In genomic region chr4:18813055-18813454, GRCh38 we compare ENCODE assay signal across 33 cellular contexts.
"Had no signal": no experiment of that assay in that cellular context is flagged by ENCODE, and none has a peak within 500 bp of the region (broad histone marks: within the 10 kb centered on the region; RNA-seq: fewer than 3 reads in every experiment).

No MANE protein-coding gene starts in this region.

- H3K9me3 ChIP-seq: ascending aorta, esophagus muscularis mucosa, gastroesophageal sphincter had no signal

- H3K4me3 ChIP-seq: ascending aorta, coronary artery, dorsolateral prefrontal cortex, esophagus muscularis mucosa, gastroesophageal sphincter had no signal

- DNase-seq: activated B cell treated with CpG ODN at 0.5 μM for 24 hours; activated CD4-positive, alpha-beta memory T cell treated with anti-CD3 and anti-CD28 coated beads, Interleukin-2, amount 10 ng/mL, durations not matched to agents 7 days and 5 days; activated CD4-positive, alpha-beta T cell treated with anti-CD3 and anti-CD28 coated beads for 36 hours; activated CD4-positive, alpha-beta T cell treated with anti-CD3 and anti-CD28 coated beads, Interleukin-2, amount 10 ng/mL, durations not matched to agents 24 days and 14 days; activated CD4-positive, alpha-beta T cell treated with anti-CD3 and anti-CD28 coated beads, Interleukin-2, amount 50 U/mL, for 4 hours; activated CD4-positive, CD25-positive, alpha-beta regulatory T cell treated with anti-CD3 and anti-CD28 coated beads, Interleukin-2, amount 50 U/mL, for 72 hours; activated CD8-positive, alpha-beta memory T cell treated with anti-CD3 and anti-CD28 coated beads, Interleukin-2, amount 50 U/mL, for 48 hours; activated gamma-delta T cell; activated naive CD4-positive, alpha-beta T cell; activated naive CD4-positive, alpha-beta T cell treated with anti-CD3 and anti-CD28 coated beads, Interleukin-2, amount 10 ng/mL, durations not matched to agents 7 days and 5 days; activated naive CD8-positive, alpha-beta T cell treated with anti-CD3 and anti-CD28 coated beads, Interleukin-2, amount 10 ng/mL, durations not matched to agents 7 days and 5 days; activated T-cell treated with anti-CD3 and anti-CD28 coated beads for 4 hours; activated T-cell treated with anti-CD3 and anti-CD28 coated beads, Interleukin-2, amount 50 U/mL, for 24 hours; activated T-cell treated with anti-CD3 and anti-CD28 coated beads, Interleukin-2, amount 50 U/mL, for 72 hours; brain microvascular endothelial cell; dorsolateral prefrontal cortex; effector memory CD4-positive, alpha-beta T cell; endodermal cell; erythroblast; foreskin keratinocyte; T-helper 1 cell; T-helper 17 cell; T1000; WERI-Rb-1 had no signal

- H3K4me1 ChIP-seq: ascending aorta, esophagus muscularis mucosa, foreskin keratinocyte, gastroesophageal sphincter had no signal

- H3K36me3 Mint-ChIP-seq: activated naive CD4-positive, alpha-beta T cell treated with anti-CD3 and anti-CD28 coated beads, Interleukin-2, amount 10 ng/mL, durations not matched to agents 7 days and 5 days; activated naive CD4-positive, alpha-beta T cell treated with anti-CD3 and anti-CD28 coated beads, Interleukin-2, amount 50 U/mL, for 72 hours; activated naive CD8-positive, alpha-beta T cell treated with anti-CD3 and anti-CD28 coated beads, Interleukin-2, amount 10 ng/mL, durations not matched to agents 7 days and 5 days had no signal

- H3K4me1 Mint-ChIP-seq: activated B cell treated with CpG ODN at 0.5 μM for 24 hours; activated CD4-positive, alpha-beta memory T cell treated with anti-CD3 and anti-CD28 coated beads, Interleukin-2, amount 10 ng/mL, durations not matched to agents 7 days and 5 days; activated CD4-positive, alpha-beta T cell treated with anti-CD3 and anti-CD28 coated beads for 36 hours; activated CD4-positive, alpha-beta T cell treated with anti-CD3 and anti-CD28 coated beads, Interleukin-2, amount 10 ng/mL, durations not matched to agents 24 days and 14 days; activated naive CD4-positive, alpha-beta T cell treated with anti-CD3 and anti-CD28 coated beads, Interleukin-2, amount 10 ng/mL, durations not matched to agents 7 days and 5 days; activated naive CD8-positive, alpha-beta T cell treated with anti-CD3 and anti-CD28 coated beads, Interleukin-2, amount 10 ng/mL, durations not matched to agents 7 days and 5 days; central memory CD8-positive, alpha-beta T cell; endodermal cell; T-helper 17 cell had no signal

- H3K27ac ChIP-seq: ascending aorta, brain microvascular endothelial cell, coronary artery, dorsolateral prefrontal cortex, esophagus muscularis mucosa, foreskin keratinocyte, gastroesophageal sphincter, WERI-Rb-1 had no signal

- H3K36me3 ChIP-seq: ascending aorta, brain microvascular endothelial cell, esophagus muscularis mucosa, gastroesophageal sphincter, WERI-Rb-1 had no signal

- FAIRE-seq: bronchial epithelial cell had no signal

- H3K27me3 ChIP-seq: ascending aorta, brain microvascular endothelial cell, esophagus muscularis mucosa, foreskin keratinocyte, gastroesophageal sphincter had no signal

- H3K27me3 Mint-ChIP-seq: activated B cell treated with CpG ODN at 0.5 μM for 24 hours; activated CD4-positive, alpha-beta memory T cell treated with anti-CD3 and anti-CD28 coated beads, Interleukin-2, amount 10 ng/mL, durations not matched to agents 7 days and 5 days; activated CD4-positive, alpha-beta T cell treated with anti-CD3 and anti-CD28 coated beads for 36 hours; activated CD4-positive, alpha-beta T cell treated with anti-CD3 and anti-CD28 coated beads, Interleukin-2, amount 10 ng/mL, durations not matched to agents 24 days and 14 days; activated naive CD4-positive, alpha-beta T cell treated with anti-CD3 and anti-CD28 coated beads, Interleukin-2, amount 10 ng/mL, durations not matched to agents 7 days and 5 days; activated naive CD8-positive, alpha-beta T cell treated with anti-CD3 and anti-CD28 coated beads, Interleukin-2, amount 10 ng/mL, durations not matched to agents 7 days and 5 days; activated T-cell treated with anti-CD3 and anti-CD28 coated beads, Interleukin-2, amount 50 U/mL, for 24 hours; central memory CD8-positive, alpha-beta T cell; dendritic cell treated with granulocyte-macrophage colony-stimulating factor and Interleukin-4, amounts not matched to agents 40 ng/mL and 50 ng/mL, for 4 days; T-helper 17 cell had no signal

- ATAC-seq: activated CD4-positive, alpha-beta T cell treated with anti-CD3 and anti-CD28 coated beads for 36 hours; activated naive CD4-positive, alpha-beta T cell treated with anti-CD3 and anti-CD28 coated beads, Interleukin-2, amount 50 U/mL, for 72 hours; activated T-cell treated with anti-CD3 and anti-CD28 coated beads, Interleukin-2, amount 50 U/mL, for 72 hours; foreskin keratinocyte; gastroesophageal sphincter; T-helper 17 cell had no signal

- H3K4me3 Mint-ChIP-seq: activated B cell treated with CpG ODN at 0.5 μM for 24 hours; activated CD4-positive, alpha-beta memory T cell treated with anti-CD3 and anti-CD28 coated beads, Interleukin-2, amount 10 ng/mL, durations not matched to agents 7 days and 5 days; activated CD4-positive, alpha-beta T cell treated with anti-CD3 and anti-CD28 coated beads for 36 hours; activated CD4-positive, alpha-beta T cell treated with anti-CD3 and anti-CD28 coated beads, Interleukin-2, amount 10 ng/mL, durations not matched to agents 24 days and 14 days; activated naive CD4-positive, alpha-beta T cell treated with anti-CD3 and anti-CD28 coated beads, Interleukin-2, amount 10 ng/mL, durations not matched to agents 7 days and 5 days; activated naive CD8-positive, alpha-beta T cell treated with anti-CD3 and anti-CD28 coated beads, Interleukin-2, amount 10 ng/mL, durations not matched to agents 7 days and 5 days; activated T-cell treated with anti-CD3 and anti-CD28 coated beads, Interleukin-2, amount 50 U/mL, for 24 hours; activated T-cell treated with anti-CD3 and anti-CD28 coated beads, Interleukin-2, amount 50 U/mL, for 72 hours; central memory CD8-positive, alpha-beta T cell; dendritic cell treated with granulocyte-macrophage colony-stimulating factor and Interleukin-4, amounts not matched to agents 40 ng/mL and 50 ng/mL, for 4 days; endodermal cell; T-helper 17 cell; T-helper 2 cell treated with Interferon-gamma antibody and Interleukin-4, amounts not matched to agents 5 μg/mL and 100 μg/mL, for 36 hours had no signal

- H3K27ac Mint-ChIP-seq: activated B cell treated with CpG ODN at 0.5 μM for 24 hours; activated CD4-positive, alpha-beta memory T cell treated with anti-CD3 and anti-CD28 coated beads, Interleukin-2, amount 10 ng/mL, durations not matched to agents 7 days and 5 days; activated CD4-positive, alpha-beta T cell treated with anti-CD3 and anti-CD28 coated beads for 36 hours; activated CD4-positive, alpha-beta T cell treated with anti-CD3 and anti-CD28 coated beads, Interleukin-2, amount 10 ng/mL, durations not matched to agents 24 days and 14 days; activated naive CD4-positive, alpha-beta T cell treated with anti-CD3 and anti-CD28 coated beads, Interleukin-2, amount 10 ng/mL, durations not matched to agents 7 days and 5 days; activated naive CD4-positive, alpha-beta T cell treated with anti-CD3 and anti-CD28 coated beads, Interleukin-2, amount 50 U/mL, for 72 hours; activated naive CD8-positive, alpha-beta T cell treated with anti-CD3 and anti-CD28 coated beads, Interleukin-2, amount 10 ng/mL, durations not matched to agents 7 days and 5 days; activated T-cell treated with anti-CD3 and anti-CD28 coated beads, Interleukin-2, amount 50 U/mL, for 24 hours; activated T-cell treated with anti-CD3 and anti-CD28 coated beads, Interleukin-2, amount 50 U/mL, for 72 hours; dendritic cell treated with granulocyte-macrophage colony-stimulating factor and Interleukin-4, amounts not matched to agents 40 ng/mL and 50 ng/mL, for 4 days; endodermal cell; T-helper 17 cell; T-helper 2 cell treated with Interferon-gamma antibody and Interleukin-4, amounts not matched to agents 5 μg/mL and 100 μg/mL, for 36 hours had no signal
